Comparison of ENCODE assay signal across 8 cellular contexts in genomic region chr3:146625117-146625775, GRCh38. TPM values are rescaled to one million over a fixed set of nuclear protein-coding genes. Genes with fewer than 3 reads are reported as not detected.
DNase-seq lines count a peak whose midpoint lies in the region; ATAC-seq and TF ChIP-seq lines count a peak whose summit lies in the region.

No MANE protein-coding gene starts in this region.

- H3K27ac Mint-ChIP-seq in stimulated activated naive B cell treated with anti-CD40 and anti-IgM and Interleukin-4, amounts not matched to agents 10 μg/mL and 1 μg/mL and 100 μg/mL, for 72 hours: no peak overlapping the region

- DNase-seq in NCI-H748 (lab: John Stamatoyannopoulos, UW; ENCODE audit: unreplicated experiment) (peak; percentile 32), NCI-H748 treated with DMSO at 0.1 percent for 48 hours (lab: John Stamatoyannopoulos, UW) (no peak), epithelial cell of proximal tubule (ENCODE audit: low read depth) (peak; percentile 12), NCI-H2196 (lab: John Stamatoyannopoulos, UW; ENCODE audit: unreplicated experiment) (no peak), NCI-H2081 (lab: John Stamatoyannopoulos, UW) (no peak), NCI-H1694 (lab: John Stamatoyannopoulos, UW) (no peak)
- no peak for DNase-seq in stimulated activated naive B cell treated with anti-CD40 and anti-IgM and Interleukin-4, amounts not matched to agents 10 μg/mL and 1 μg/mL and 100 μg/mL, for 72 hours

- H3K4me3 Mint-ChIP-seq in stimulated activated naive B cell treated with anti-CD40 and anti-IgM and Interleukin-4, amounts not matched to agents 10 μg/mL and 1 μg/mL and 100 μg/mL, for 72 hours: peak overlapping the region; percentile 32 to 65

- H3K4me1 Mint-ChIP-seq in stimulated activated naive B cell treated with anti-CD40 and anti-IgM and Interleukin-4, amounts not matched to agents 10 μg/mL and 1 μg/mL and 100 μg/mL, for 72 hours: peaks cover 2 to 8% of the 10 kb centered on the region in 2 donors

- H3K9me3 Mint-ChIP-seq in stimulated activated naive B cell treated with anti-CD40 and anti-IgM and Interleukin-4, amounts not matched to agents 10 μg/mL and 1 μg/mL and 100 μg/mL, for 72 hours: no peaks in the 10 kb centered on the region

- H3K4me3 ChIP-seq in epithelial cell of proximal tubule (ENCODE audit: low read depth, low read length): peak overlapping the region; percentile 38

- no peak for TF ChIP-seq CTCF in epithelial cell of proximal tubule (conservative IDR thresholded peaks at IDR 0.05; ENCODE audit: low read depth, low read length)

- no peaks in the 10 kb centered on the region for H3K27me3 Mint-ChIP-seq in stimulated activated naive B cell treated with anti-CD40 and anti-IgM and Interleukin-4, amounts not matched to agents 10 μg/mL and 1 μg/mL and 100 μg/mL, for 72 hours

- no peaks in the 10 kb centered on the region for H3K36me3 Mint-ChIP-seq in stimulated activated naive B cell treated with anti-CD40 and anti-IgM and Interleukin-4, amounts not matched to agents 10 μg/mL and 1 μg/mL and 100 μg/mL, for 72 hours

- peak; percentile 61 for ATAC-seq in HG03521 (IDR thresholded peaks at IDR 0.05; ENCODE audit: unreplicated experiment)
- ATAC-seq in stimulated activated naive B cell treated with anti-CD40 and anti-IgM and Interleukin-4, amounts not matched to agents 10 μg/mL and 1 μg/mL and 100 μg/mL, for 72 hours (replicated peaks): peak in 1 of 2 donors; percentile 65

RNA-seq across cellular contexts. Expression of gene PLSCR5, which starts 20.1 kb away (rescaled TPM):
- total RNA-seq in epithelial cell of proximal tubule: not detected in 2 replicates

Comparison
In these comparisons a context has a peak if more than half of its experiments do, and no peak if none do; other contexts are left out.
1. DNase-seq: peak in NCI-H748 (single experiment) and epithelial cell of proximal tubule (single experiment); none in NCI-H748 treated with DMSO at 0.1 percent for 48 hours (single experiment), stimulated activated naive B cell treated with anti-CD40 and anti-IgM and Interleukin-4, amounts not matched to agents 10 μg/mL and 1 μg/mL and 100 μg/mL, for 72 hours (single experiment), NCI-H2196 (single experiment), NCI-H2081 (0 of 2) and NCI-H1694 (single experiment).